Comparison of ENCODE assay signal across 12 cellular contexts in the genomic region with DNA sequence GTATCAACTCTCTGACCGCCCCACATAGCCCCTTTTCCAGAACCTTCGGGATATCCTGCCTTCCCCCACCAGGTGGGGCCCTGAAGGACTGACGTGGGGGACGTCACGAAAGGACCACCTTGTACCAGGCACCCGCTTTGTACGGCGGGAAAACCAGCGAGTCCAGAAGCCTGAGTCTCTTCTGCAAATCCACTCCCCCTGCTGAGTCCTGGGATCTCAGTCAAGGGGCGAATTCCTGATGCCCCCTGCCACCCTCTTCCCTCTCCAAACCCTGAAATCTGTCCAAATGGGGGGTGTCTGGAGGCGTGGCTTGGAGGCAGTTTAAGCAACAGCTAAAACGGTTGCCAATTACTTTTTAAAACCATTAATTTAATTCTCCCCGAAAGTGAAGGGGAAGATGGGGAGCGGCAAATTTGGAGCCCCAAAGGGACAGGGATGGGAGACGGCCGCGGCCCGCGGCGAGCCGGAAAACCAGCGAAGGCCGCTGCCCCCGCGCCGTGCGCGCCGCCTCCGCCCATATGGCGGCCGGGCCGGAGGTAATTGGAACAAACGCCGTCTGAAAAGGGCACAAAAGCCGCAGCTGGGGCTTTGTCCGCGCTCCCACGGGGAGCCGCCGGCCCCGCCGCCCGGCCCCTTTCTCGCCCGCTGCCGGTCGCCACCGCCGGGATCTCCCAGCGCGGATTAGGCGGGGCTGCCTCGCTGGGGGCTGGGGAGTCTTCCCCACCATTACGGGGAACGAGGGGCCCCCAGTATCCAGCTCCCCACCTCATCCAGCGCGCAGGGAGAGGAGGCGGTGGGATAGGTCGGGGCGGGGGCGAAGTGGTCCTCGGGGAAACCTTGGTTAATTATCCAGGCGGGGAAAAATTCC. TPM values are rescaled to one million over a fixed set of nuclear protein-coding genes. Genes with fewer than 3 reads are reported as not detected.
A peak's percentile ranks its signal among the peaks of the same experiment; 100 is the strongest.
DNase-seq lines count a peak whose midpoint lies in the region; ATAC-seq and TF ChIP-seq lines count a peak whose summit lies in the region.
"Had no signal": no experiment of that assay in that cellular context is flagged by ENCODE, and none has a peak within 500 bp of the region (broad histone marks: within the 10 kb centered on the region; RNA-seq: fewer than 3 reads in every experiment).

No MANE protein-coding gene starts in this region.

- H3K9me3 ChIP-seq in SK-N-SH (no peaks in the 10 kb centered on the region), HUES64 (ENCODE audit: insufficient read depth, low read depth, low read length) (no peaks in the 10 kb centered on the region)
- H3K9me3 ChIP-seq: ovary, upper lobe of left lung had no signal

- H3K4me1 ChIP-seq in SK-N-SH (ENCODE audit: control insufficient read depth in 1 of 2, insufficient read depth in 2 of 2, low read depth in 1 of 2, low read length in 1 of 2) (no peaks in the 10 kb centered on the region; a peak in 1 of 4 replicates), HUES64 (ENCODE audit: insufficient read depth, low read length) (peaks cover 26% of the 10 kb centered on the region)

- H2AFZ ChIP-seq in SK-N-SH (ENCODE audit: low read depth): no peak overlapping the region

- H3K27me3 Mint-ChIP-seq in effector memory CD8-positive, alpha-beta T cell: peaks cover 57 to 95% of the 10 kb centered on the region in 2 donors

- H3K27ac Mint-ChIP-seq in effector memory CD8-positive, alpha-beta T cell: no peak overlapping the region
- H3K27ac Mint-ChIP-seq: activated naive CD4-positive, alpha-beta T cell treated with anti-CD3 and anti-CD28 coated beads, Interleukin-2, amount 10 ng/mL, durations not matched to agents 7 days and 5 days had no signal

- peak overlapping the region; percentile 44 for H3K4me2 ChIP-seq in SK-N-SH

- H3K27ac ChIP-seq in SK-N-SH (ENCODE audit: low read depth in 2 of 2, low read length in 1 of 2) (no peak overlapping the region), HUES64 (ENCODE audit: low read depth, low read length) (no peak overlapping the region)
- H3K27ac ChIP-seq: ovary, upper lobe of left lung had no signal

- CTCF ChIA-PET in SK-N-SH (lab: Yijun Ruan, JAX): interaction anchor here (0.6 to 1.1 kb wide), 3 partner anchors 9 to 447 kb away, joined by 3 to 4 read pairs (median 4); no protein-coding TSS in a partner anchor

- TF ChIP-seq CTCF in SK-N-SH (IDR thresholded peaks at IDR 0.05) (no peak), omental fat pad (IDR thresholded peaks at IDR 0.05) (no peak)

- no peak for TF ChIP-seq RAD21 in SK-N-SH (IDR thresholded peaks at IDR 0.05; ENCODE audit: low read length)

- DNase-seq in SK-N-SH (peak; percentile 60), retina (peak; percentile 83), omental fat pad (ENCODE audit: low spot score) (no peak)
- DNase-seq in effector memory CD8-positive, alpha-beta T cell: no peak
- no peak for DNase-seq in activated CD4-positive, CD25-positive, alpha-beta regulatory T cell (lab: John Stamatoyannopoulos, UW)
- DNase-seq: activated naive CD4-positive, alpha-beta T cell treated with anti-CD3 and anti-CD28 coated beads, Interleukin-2, amount 10 ng/mL, durations not matched to agents 7 days and 5 days; NCI-H187; ovary had no signal

- 0 out of 2 replicates have a peak, but pooled peaks cover 12% of the 10 kb centered on the region for H4K20me1 ChIP-seq in SK-N-SH (ENCODE audit: insufficient read depth)

- peak overlapping the region; percentile 61 to 69 for H3K4me3 Mint-ChIP-seq in effector memory CD8-positive, alpha-beta T cell
- H3K4me3 Mint-ChIP-seq: activated naive CD4-positive, alpha-beta T cell treated with anti-CD3 and anti-CD28 coated beads, Interleukin-2, amount 10 ng/mL, durations not matched to agents 7 days and 5 days had no signal

- no peaks in the 10 kb centered on the region for H3K9me3 Mint-ChIP-seq in effector memory CD8-positive, alpha-beta T cell
- H3K9me3 Mint-ChIP-seq: activated naive CD4-positive, alpha-beta T cell treated with anti-CD3 and anti-CD28 coated beads, Interleukin-2, amount 10 ng/mL, durations not matched to agents 7 days and 5 days had no signal

- POLR2A ChIA-PET in SK-N-SH (lab: Yijun Ruan, JAX): no interaction called here

- no peak for TF ChIP-seq EP300 in SK-N-SH (IDR thresholded peaks at IDR 0.05; ENCODE audit: borderline replicate concordance in 1 of 2, low read depth in 1 of 2, low read length in 1 of 2)

- H3K36me3 Mint-ChIP-seq in effector memory CD8-positive, alpha-beta T cell (ENCODE audit: insufficient read depth): no peaks in the 10 kb centered on the region

- H3K4me3 ChIP-seq in SK-N-SH (ENCODE audit: low read depth in 2 of 2, low read length in 1 of 2) (no peak overlapping the region), HUES64 (ENCODE audit: low read length) (peak overlapping the region; percentile 41)

- ATAC-seq in SK-N-SH treated with all-trans-retinoic acid at 6 μM for 48 hours: no peak
- ATAC-seq in effector memory CD8-positive, alpha-beta T cell (replicated peaks): no peak
- ATAC-seq in HG02870 (IDR thresholded peaks at IDR 0.05; ENCODE audit: unreplicated experiment): no peak
- ATAC-seq in omental fat pad (ENCODE audit: low FRiP score): no peak

- H3F3A ChIP-seq in SK-N-SH (replicated peaks; ENCODE audit: insufficient read depth): no peaks in the 10 kb centered on the region

- H3K27me3 ChIP-seq in SK-N-SH (ENCODE audit: insufficient read depth) (peaks cover 74% of the 10 kb centered on the region), HUES64 (ENCODE audit: insufficient read depth, low read length) (peaks cover 88% of the 10 kb centered on the region)

- no peaks in the 10 kb centered on the region for H3K79me2 ChIP-seq in SK-N-SH (ENCODE audit: insufficient read depth)

- H3K36me3 ChIP-seq in SK-N-SH (replicated peaks in 1 of 2; ENCODE audit: control insufficient read depth in 1 of 2, insufficient read depth in 2 of 2, low read length in 1 of 2) (no peaks in the 10 kb centered on the region), HUES64 (ENCODE audit: insufficient read depth, low read length) (peaks cover 4% of the 10 kb centered on the region; the same call in 1 of the 2 replicates)
- H3K36me3 ChIP-seq: ovary, upper lobe of left lung had no signal

- H3K9ac ChIP-seq in SK-N-SH (no peak overlapping the region), HUES64 (ENCODE audit: low read depth, low read length) (no peak overlapping the region; the same call in 1 of the 2 replicates)

- H3K4me1 Mint-ChIP-seq in effector memory CD8-positive, alpha-beta T cell (ENCODE audit: low read depth in 2 of 2): peaks cover 9 to 19% of the 10 kb centered on the region in 2 donors

- no peaks in the 10 kb centered on the region for H3K9me2 ChIP-seq in SK-N-SH

- WGBS in SK-N-SH (ENCODE audit: low lambda C conversion rate): 4% methylated on average over 46 of the region's 64 CpGs
- 1% methylated on average over 59 of the region's 64 CpGs for WGBS in HUES64

TF ChIP-seq in SK-N-SH, 30 proteins besides CTCF, POLR2A, EP300 and RAD21:
- TF ChIP-seq EZH2phosphoT487 (IDR thresholded peaks at IDR 0.05; ENCODE audit: borderline replicate concordance, low read depth) (peak; percentile 91), MXI1 (IDR thresholded peaks at IDR 0.05; ENCODE audit: low read depth, low read length) (no peak), FOXJ3 (CRISPR knock-in tag; IDR thresholded peaks at IDR 0.05) (no peak), NRF1 (IDR thresholded peaks at IDR 0.05; ENCODE audit: low read depth, low read length) (no peak), USF2 (IDR thresholded peaks at IDR 0.05; ENCODE audit: borderline replicate concordance, low read depth, low read length) (no peak), NFIC (IDR thresholded peaks at IDR 0.05; ENCODE audit: borderline replicate concordance) (no peak), ELF1 (IDR thresholded peaks at IDR 0.05) (no peak)

TF ChIP-seq in SK-N-SH treated with all-trans-retinoic acid at 6 μM for 48 hours, 23 proteins besides CTCF, POLR2A, EP300 and RAD21 (continues in another document):
- TF ChIP-seq OSR1 (CRISPR knock-in tag; IDR thresholded peaks at IDR 0.05) (no peak), ISL1 (CRISPR knock-in tag; IDR thresholded peaks at IDR 0.05) (no peak), CREB5 (CRISPR knock-in tag; IDR thresholded peaks at IDR 0.05; ENCODE audit: low read depth) (no peak)

RNA-seq across cellular contexts. Expression of gene LHX5, which starts 6.6 kb away (rescaled TPM):
- polyA plus RNA-seq in SK-N-SH (2012; rRNA removed): not detected in 2 replicates
- polyA plus RNA-seq in SK-N-SH (2012; cell fraction: cytosol; rRNA removed): not detected in 2 replicates
- 0.01 TPM in 1 of 2 replicates, not detected in the other for polyA plus RNA-seq in SK-N-SH (2012; cell fraction: nucleus; rRNA removed)
- polyA plus RNA-seq in HUES64 (2013, experiment 1 of 2): 3.0 TPM
- 4.6 TPM for polyA plus RNA-seq in HUES64 (2013, experiment 2 of 2)
- total RNA-seq in omental fat pad: not detected
- total RNA-seq: ovary, upper lobe of left lung had no signal
- polyA plus RNA-seq: ovary had no signal

RNA-seq across cellular contexts. Expression of gene SDSL, which starts 42.9 kb away (rescaled TPM):
- 32.4 and 33.7 TPM in 2 replicates for polyA plus RNA-seq in SK-N-SH (2012; rRNA removed)
- polyA plus RNA-seq in SK-N-SH (2012; cell fraction: cytosol; rRNA removed): 16.7 and 24.6 TPM in 2 replicates
- 28.1 and 36.0 TPM in 2 replicates for polyA plus RNA-seq in SK-N-SH (2012; cell fraction: nucleus; rRNA removed)
- 1.9 TPM for polyA plus RNA-seq in HUES64 (2013, experiment 1 of 2)
- polyA plus RNA-seq in HUES64 (2013, experiment 2 of 2): 2.8 TPM
- total RNA-seq in omental fat pad: 1 to 10 TPM; 2.1 to 6.0 (median 4.1) TPM

Comparison
In these comparisons a context has a peak if more than half of its experiments do, and no peak if none do; other contexts are left out.
1. DNase-seq: peak in SK-N-SH (single experiment) and retina (single experiment); none in effector memory CD8-positive, alpha-beta T cell (0 of 3), activated CD4-positive, CD25-positive, alpha-beta regulatory T cell (0 of 4) and omental fat pad (single experiment).